ENCODE assay signal across 9 cellular contexts in genomic region chr22:36383110-36383581, GRCh38. TPM values are rescaled to one million over a fixed set of nuclear protein-coding genes. Genes with fewer than 3 reads are reported as not detected.
DNase-seq lines count a peak whose midpoint lies in the region; ATAC-seq and TF ChIP-seq lines count a peak whose summit lies in the region.
"Had no signal": no experiment of that assay in that cellular context is flagged by ENCODE, and none has a peak within 500 bp of the region (broad histone marks: within the 10 kb centered on the region; RNA-seq: fewer than 3 reads in every experiment).

No MANE protein-coding gene starts in this region.

- H3K4me1 ChIP-seq in Panc1 (ENCODE audit: control insufficient read depth, insufficient read depth, low read length) (peaks cover 41% of the 10 kb centered on the region), breast epithelium (peaks cover 0 to 34% of the 10 kb centered on the region in 2 donors), testis (peaks cover 20% of the 10 kb centered on the region)

- no peak for TF ChIP-seq POLR2A in breast epithelium (IDR thresholded peaks at IDR 0.05)
- no peak for TF ChIP-seq POLR2A in testis (IDR thresholded peaks at IDR 0.05)

- peak; percentile 36 for DNase-seq in DMS 273 (lab: John Stamatoyannopoulos, UW; ENCODE audit: unreplicated experiment)
- DNase-seq in DMS 273 treated with DMSO at 0.1 percent for 48 hours (lab: John Stamatoyannopoulos, UW), result no peak
- no peak for DNase-seq in Panc1 (ENCODE audit: low read depth, low spot score)
- DNase-seq in breast epithelium (ENCODE audit: low spot score in 2 of 2), result peak; percentile 68 to 74
- DNase-seq in nephron progenitor cell, result no peak
- no peak for DNase-seq in testis
- DNase-seq in NCI-H748 (lab: John Stamatoyannopoulos, UW; ENCODE audit: unreplicated experiment), result no peak

- no peak for TF ChIP-seq CTCF in Panc1 (IDR thresholded peaks at IDR 0.05)
- TF ChIP-seq CTCF in breast epithelium (IDR thresholded peaks at IDR 0.05), result no peak
- TF ChIP-seq CTCF in nephron progenitor cell (IDR thresholded peaks at IDR 0.05), result no peak
- TF ChIP-seq CTCF in testis (IDR thresholded peaks at IDR 0.05), result no peak

- H3K36me3 ChIP-seq in Panc1 (ENCODE audit: control insufficient read depth, insufficient read depth, low read length) (peaks cover 3% of the 10 kb centered on the region), breast epithelium (no peaks in the 10 kb centered on the region), testis (ENCODE audit: low read depth, missing control alignments) (no peaks in the 10 kb centered on the region)

- H3K36me3 Mint-ChIP-seq in nephron progenitor cell (ENCODE audit: low read depth), result peaks cover 16% of the 10 kb centered on the region

- in situ Hi-C loops in Panc1 (cut with HindIII; ENCODE audit: low pct_unique_long_range_greater_than_20kb, low sequenced_read_pairs), result no loop called here

- H3K4me3 Mint-ChIP-seq in nephron progenitor cell, result no peak overlapping the region

- WGBS in testis, 2 donors, result 40 to 50% methylated on average over 2 to 4 of the region's 4 CpGs

- POLR2A ChIA-PET in Panc1 (lab: Charles Lee), result interaction anchor here (0.7 kb wide), 1 partner anchor 34 kb away, joined by 4 read pairs; no protein-coding TSS in a partner anchor

- H3K27me3 ChIP-seq in Panc1 (ENCODE audit: control insufficient read depth, insufficient read depth, low read length) (no peaks in the 10 kb centered on the region), breast epithelium (no peaks in the 10 kb centered on the region), testis (no peaks in the 10 kb centered on the region)

- H3K27me3 Mint-ChIP-seq in nephron progenitor cell (ENCODE audit: low read depth, poor library complexity), result no peaks in the 10 kb centered on the region

- CTCF ChIA-PET in Panc1 (lab: Charles Lee), result no interaction called here

- intact Hi-C loops in Panc1 (cut with micrococcal nuclease; ENCODE audit: unreplicated experiment), result no loop called here
- intact Hi-C loops in breast epithelium (cut with DNase I; ENCODE audit: low total_unique reads), result loop anchor here (5.0 kb wide), 1 partner anchor 79 kb away; no protein-coding TSS in a partner anchor
- intact Hi-C loops in testis (cut with DNase I; ENCODE audit: low total_unique reads), result loop anchor here (10.0 kb wide), 2 partner anchors 58 to 72 kb away; no protein-coding TSS in a partner anchor

- BruUV-seq in Panc1 (replicated peaks; lab: Mats Ljungman, UMichigan), result no TSS peak

- H3K4me1 Mint-ChIP-seq in nephron progenitor cell, result peaks cover 38% of the 10 kb centered on the region

- ATAC-seq in Panc1, result no peak
- no peak for ATAC-seq in HG02870 (IDR thresholded peaks at IDR 0.05; ENCODE audit: unreplicated experiment)

- peak overlapping the region; percentile 85 for H3K27ac Mint-ChIP-seq in nephron progenitor cell

- peak overlapping the region; percentile 72 for H3K27ac ChIP-seq in Panc1 (ENCODE audit: low read length)
- H3K27ac ChIP-seq in breast epithelium, result peak overlapping the region; percentile 74 to 96
- H3K27ac ChIP-seq in testis, result peak overlapping the region in 1 of 2 donors; percentile 36
- H3K27ac ChIP-seq: 22Rv1 had no signal

- H3K9me3 Mint-ChIP-seq in nephron progenitor cell, result no peaks in the 10 kb centered on the region

- peak overlapping the region; percentile 12 to 24 for H3K4me3 ChIP-seq in Panc1 (ENCODE audit: low read depth in 2 of 2, low read length in 2 of 2)
- H3K4me3 ChIP-seq in breast epithelium, result peak overlapping the region in 2 of 3 donors; percentile 45 to 81
- no peak overlapping the region for H3K4me3 ChIP-seq in testis

- H3K9me3 ChIP-seq in Panc1 (ENCODE audit: control insufficient read depth, insufficient read depth, low read depth, low read length), result no peaks in the 10 kb centered on the region
- no peaks in the 10 kb centered on the region for H3K9me3 ChIP-seq in breast epithelium
- H3K9me3 ChIP-seq in testis, result no peaks in the 10 kb centered on the region

RNA-seq across cellular contexts. Expression of gene MYH9, which starts 4.6 kb away (rescaled TPM):
- total RNA-seq in Panc1 (2021; ENCODE audit: unreplicated experiment) (788 TPM), breast epithelium (100 to 1,000 TPM; 169 to 392 (median 268) TPM), testis (100 to 1,000 TPM; 141 to 146 TPM)
- 1,068 TPM for polyA plus RNA-seq in Panc1 (2012; ENCODE audit: insufficient read length)
- 129 TPM for polyA plus RNA-seq in testis (ENCODE audit: insufficient read depth, low read depth, low replicate concordance)

Comparison
In these comparisons a context has a peak if more than half of its experiments do, and no peak if none do; other contexts are left out.
1. DNase-seq: peak in DMS 273 (single experiment) and breast epithelium (2 of 2); none in DMS 273 treated with DMSO at 0.1 percent for 48 hours (single experiment), Panc1 (single experiment), nephron progenitor cell (single experiment), testis (single experiment) and NCI-H748 (single experiment).
2. H3K4me3 ChIP-seq: peak in Panc1 (2 of 2) and breast epithelium (2 of 3); none in testis (0 of 2).